2 cellular contexts compared by ENCODE assay signal in the genomic region with DNA sequence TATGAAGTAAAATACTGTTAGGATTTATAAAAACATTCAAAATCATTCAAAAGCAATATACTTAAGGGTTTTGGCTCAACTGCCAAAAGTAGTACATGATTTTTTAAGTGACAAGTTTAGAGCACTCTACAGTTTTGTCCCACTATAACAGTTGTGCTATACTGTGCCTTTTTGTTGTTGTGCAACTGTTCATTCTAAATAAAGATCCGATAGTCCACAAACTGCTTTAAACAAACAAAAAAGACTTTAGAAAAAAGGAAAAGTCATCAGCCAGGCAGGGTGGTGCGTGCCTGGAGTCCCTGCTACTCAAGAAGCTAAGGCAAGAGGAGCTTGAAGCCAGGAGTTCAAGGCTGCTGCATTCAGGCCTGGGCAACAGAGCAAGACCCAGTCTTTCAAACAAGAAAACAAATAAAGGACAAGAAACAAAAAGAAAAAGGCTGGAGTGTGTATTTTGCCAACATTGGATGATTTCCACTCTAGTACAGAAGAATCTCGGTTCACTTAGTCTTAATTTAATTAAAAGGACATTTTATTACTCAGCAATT.
A peak's percentile ranks its signal among the peaks of the same experiment; 100 is the strongest.
TF ChIP-seq lines count a peak whose summit lies in the region.

No MANE protein-coding gene starts in this region.

TF ChIP-seq in IMR-90, 13 proteins besides CTCF, POLR2A, EP300 and RAD21:
- TF ChIP-seq SMC3 (IDR thresholded peaks at IDR 0.05; ENCODE audit: low read depth, low read length) (no peak), CEBPB (IDR thresholded peaks at IDR 0.05; ENCODE audit: low read depth, low read length) (peak; percentile 28; the same call in 1 of the 2 replicates)

TF ChIP-seq in WTC11, 78 proteins besides CTCF, POLR2A, EP300 and RAD21:
- TF ChIP-seq, protein P1, sequence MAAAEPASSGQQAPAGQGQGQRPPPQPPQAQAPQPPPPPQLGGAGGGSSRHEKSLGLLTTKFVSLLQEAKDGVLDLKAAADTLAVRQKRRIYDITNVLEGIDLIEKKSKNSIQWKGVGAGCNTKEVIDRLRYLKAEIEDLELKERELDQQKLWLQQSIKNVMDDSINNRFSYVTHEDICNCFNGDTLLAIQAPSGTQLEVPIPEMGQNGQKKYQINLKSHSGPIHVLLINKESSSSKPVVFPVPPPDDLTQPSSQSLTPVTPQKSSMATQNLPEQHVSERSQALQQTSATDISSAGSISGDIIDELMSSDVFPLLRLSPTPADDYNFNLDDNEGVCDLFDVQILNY (CRISPR knock-in tag; IDR thresholded peaks at IDR 0.05) = no peak
- TF ChIP-seq ZNF121 (CRISPR knock-in tag; IDR thresholded peaks at IDR 0.05) (peak; percentile 86), ATF1 (CRISPR knock-in tag; IDR thresholded peaks at IDR 0.05) (no peak), KAT7 (CRISPR knock-in tag; IDR thresholded peaks at IDR 0.05; ENCODE audit: borderline replicate concordance) (no peak), JUN (CRISPR knock-in tag; IDR thresholded peaks at IDR 0.05) (no peak)
- TF ChIP-seq, protein P2, sequence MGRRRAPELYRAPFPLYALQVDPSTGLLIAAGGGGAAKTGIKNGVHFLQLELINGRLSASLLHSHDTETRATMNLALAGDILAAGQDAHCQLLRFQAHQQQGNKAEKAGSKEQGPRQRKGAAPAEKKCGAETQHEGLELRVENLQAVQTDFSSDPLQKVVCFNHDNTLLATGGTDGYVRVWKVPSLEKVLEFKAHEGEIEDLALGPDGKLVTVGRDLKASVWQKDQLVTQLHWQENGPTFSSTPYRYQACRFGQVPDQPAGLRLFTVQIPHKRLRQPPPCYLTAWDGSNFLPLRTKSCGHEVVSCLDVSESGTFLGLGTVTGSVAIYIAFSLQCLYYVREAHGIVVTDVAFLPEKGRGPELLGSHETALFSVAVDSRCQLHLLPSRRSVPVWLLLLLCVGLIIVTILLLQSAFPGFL (CRISPR knock-in tag; IDR thresholded peaks at IDR 0.05; ENCODE audit: borderline replicate concordance) = no peak
- TF ChIP-seq, protein P3, sequence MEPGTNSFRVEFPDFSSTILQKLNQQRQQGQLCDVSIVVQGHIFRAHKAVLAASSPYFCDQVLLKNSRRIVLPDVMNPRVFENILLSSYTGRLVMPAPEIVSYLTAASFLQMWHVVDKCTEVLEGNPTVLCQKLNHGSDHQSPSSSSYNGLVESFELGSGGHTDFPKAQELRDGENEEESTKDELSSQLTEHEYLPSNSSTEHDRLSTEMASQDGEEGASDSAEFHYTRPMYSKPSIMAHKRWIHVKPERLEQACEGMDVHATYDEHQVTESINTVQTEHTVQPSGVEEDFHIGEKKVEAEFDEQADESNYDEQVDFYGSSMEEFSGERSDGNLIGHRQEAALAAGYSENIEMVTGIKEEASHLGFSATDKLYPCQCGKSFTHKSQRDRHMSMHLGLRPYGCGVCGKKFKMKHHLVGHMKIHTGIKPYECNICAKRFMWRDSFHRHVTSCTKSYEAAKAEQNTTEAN (CRISPR knock-in tag; IDR thresholded peaks at IDR 0.05) = no peak
- TF ChIP-seq, protein P4, sequence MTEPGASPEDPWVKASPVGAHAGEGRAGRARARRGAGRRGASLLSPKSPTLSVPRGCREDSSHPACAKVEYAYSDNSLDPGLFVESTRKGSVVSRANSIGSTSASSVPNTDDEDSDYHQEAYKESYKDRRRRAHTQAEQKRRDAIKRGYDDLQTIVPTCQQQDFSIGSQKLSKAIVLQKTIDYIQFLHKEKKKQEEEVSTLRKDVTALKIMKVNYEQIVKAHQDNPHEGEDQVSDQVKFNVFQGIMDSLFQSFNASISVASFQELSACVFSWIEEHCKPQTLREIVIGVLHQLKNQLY (CRISPR knock-in tag; IDR thresholded peaks at IDR 0.05) = no peak
TF ChIP-seq in WTC11: peak in this region for 1.
